11 cellular contexts compared by ENCODE assay signal in the genomic region with DNA sequence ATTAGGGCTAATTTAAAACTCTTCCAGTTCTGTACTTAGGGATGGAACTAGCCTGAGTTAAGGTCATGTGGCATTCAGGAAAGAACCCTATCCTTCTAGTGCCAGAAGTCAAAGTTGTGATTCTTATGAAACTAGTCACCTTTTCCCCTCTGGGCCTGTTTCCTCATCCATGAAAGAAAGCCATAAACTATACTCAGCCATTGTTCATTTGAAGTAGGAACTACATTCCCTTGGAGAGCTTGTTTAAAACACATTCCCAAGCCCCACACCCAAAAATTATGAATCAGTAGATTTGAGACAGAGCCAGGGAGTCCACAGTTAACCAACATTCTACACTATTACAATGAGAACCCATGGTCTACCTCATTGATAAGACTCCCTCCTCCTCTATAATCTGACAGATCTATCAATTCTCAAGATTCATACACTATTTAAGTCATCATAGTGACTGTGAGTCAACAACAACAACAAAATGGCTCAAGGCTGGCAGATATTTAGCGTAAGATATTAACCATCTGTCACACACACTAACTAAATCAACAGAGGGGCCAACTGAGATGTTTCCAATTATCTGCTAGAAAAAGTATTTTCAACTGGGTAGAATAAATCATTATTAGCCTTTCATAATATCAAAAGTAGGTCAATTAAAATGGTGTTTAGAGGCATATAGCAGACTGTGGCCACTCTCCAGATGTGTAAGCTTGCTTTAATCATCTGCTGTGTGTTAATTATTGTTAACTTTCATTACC.
DNase-seq lines count a peak whose midpoint lies in the region; ATAC-seq, FAIRE-seq and TF ChIP-seq lines count a peak whose summit lies in the region.
"Had no signal": no experiment of that assay in that cellular context is flagged by ENCODE, and none has a peak within 500 bp of the region (broad histone marks: within the 10 kb centered on the region; RNA-seq: fewer than 3 reads in every experiment).

No MANE protein-coding gene starts in this region.

- ATAC-seq in gastrocnemius medialis, result peak; percentile 76 to 78
- no peak for ATAC-seq in HG02852 (IDR thresholded peaks at IDR 0.05; ENCODE audit: unreplicated experiment)
- ATAC-seq in GM19351 (IDR thresholded peaks at IDR 0.05; ENCODE audit: unreplicated experiment), result no peak

- H3K27ac ChIP-seq in SK-N-MC (peak overlapping the region; percentile 69; the same call in 1 of the 2 replicates), gastrocnemius medialis (no peak overlapping the region)
- H3K27ac ChIP-seq: colonic mucosa had no signal

- no peaks in the 10 kb centered on the region for H3K27me3 ChIP-seq in gastrocnemius medialis
- H3K27me3 ChIP-seq: colonic mucosa had no signal

- H3K9me3 ChIP-seq in SK-N-MC (ENCODE audit: low read depth, low read length) (no peaks in the 10 kb centered on the region), gastrocnemius medialis (no peaks in the 10 kb centered on the region)
- H3K9me3 ChIP-seq: colonic mucosa had no signal

- no peak for TF ChIP-seq POLR2A in gastrocnemius medialis (IDR thresholded peaks at IDR 0.05)
- TF ChIP-seq POLR2A in GM12891 (IDR thresholded peaks at IDR 0.05; ENCODE audit: low read depth, low read length), result no peak

- H3K36me3 ChIP-seq in SK-N-MC (ENCODE audit: insufficient read depth, low read length) (no peaks in the 10 kb centered on the region), gastrocnemius medialis (no peaks in the 10 kb centered on the region)
- H3K36me3 ChIP-seq: colonic mucosa had no signal

- no peak for FAIRE-seq in GM12891 (lab: Jason Lieb, UNC)

- H3K4me1 ChIP-seq in gastrocnemius medialis, result no peaks in the 10 kb centered on the region
- H3K4me1 ChIP-seq: colonic mucosa had no signal

- no peak overlapping the region for H3K9ac ChIP-seq in SK-N-MC (ENCODE audit: insufficient read length)

- TF ChIP-seq CTCF in fibroblast of the aortic adventitia (IDR thresholded peaks at IDR 0.05; ENCODE audit: insufficient read depth, low read length), result no peak
- TF ChIP-seq CTCF in gastrocnemius medialis (IDR thresholded peaks at IDR 0.05 in 4 of 5, conservative IDR thresholded peaks at IDR 0.05 in 1 of 5), result no peak

- DNase-seq in HCEC 1CT (peak; percentile 57), SK-N-MC (ENCODE audit: low read depth, low spot score) (no peak), fibroblast of the aortic adventitia (ENCODE audit: low read depth) (peak; percentile 88), gastrocnemius medialis (no peak), GM12891 (ENCODE audit: insufficient read length, low spot score) (no peak), SW 1271 (lab: John Stamatoyannopoulos, UW) (no peak)
- DNase-seq: colonic mucosa, NCI-H1105 treated with DMSO at 0.1 percent for 48 hours, nucleus accumbens had no signal

- in situ Hi-C loops in gastrocnemius medialis (cut with MboI; ENCODE audit: low sequenced_read_pairs in 4 of 4), result no loop called here

- intact Hi-C loops in gastrocnemius medialis (cut with DNase I; ENCODE audit: low total_unique reads), result no loop called here

- H3K4me3 ChIP-seq in SK-N-MC (peak overlapping the region; percentile 14; the same call in 1 of the 2 replicates), fibroblast of the aortic adventitia (ENCODE audit: low read depth, low read length) (no peak overlapping the region), gastrocnemius medialis (no peak overlapping the region)
- H3K4me3 ChIP-seq: colonic mucosa had no signal

TF ChIP-seq in GM12891, 5 proteins besides CTCF, POLR2A, EP300 and RAD21:
- TF ChIP-seq TAF1 (IDR thresholded peaks at IDR 0.05; ENCODE audit: low read depth, low read length), result no peak
- no peak for TF ChIP-seq POLR2AphosphoS5 (IDR thresholded peaks at IDR 0.05; ENCODE audit: low read depth, low read length)
- TF ChIP-seq PAX5 (IDR thresholded peaks at IDR 0.05; ENCODE audit: insufficient read depth, low read length, severe bottlenecking), result no peak
- TF ChIP-seq POU2F2 (IDR thresholded peaks at IDR 0.05; ENCODE audit: low read depth, low read length), result no peak
- no peak for TF ChIP-seq SPI1 (IDR thresholded peaks at IDR 0.05; ENCODE audit: low read depth, low read length)

Comparison
In these comparisons a context has a peak if more than half of its experiments do, and no peak if none do; other contexts are left out.
1. DNase-seq: peak in HCEC 1CT (single experiment) and fibroblast of the aortic adventitia (single experiment); none in SK-N-MC (single experiment), gastrocnemius medialis (0 of 2), GM12891 (single experiment) and SW 1271 (0 of 2).
2. ATAC-seq: peak in gastrocnemius medialis (2 of 2); none in HG02852 (single experiment) and GM19351 (single experiment).